ENCODE assay signal across 8 cellular contexts in genomic region chr12:111841750-111842555, GRCh38. TPM values are rescaled to one million over a fixed set of nuclear protein-coding genes. Genes with fewer than 3 reads are reported as not detected.
DNase-seq lines count a peak whose midpoint lies in the region; ATAC-seq and TF ChIP-seq lines count a peak whose summit lies in the region.

Gene MAPKAPK5, plus strand, starts transcription at chr12:111842228. Its CDS starts 506 bp downstream, at chr12:111842734.

- peak within 1 kb of the TSS; percentile 97 to 99 for H3K4me3 ChIP-seq in left lung

- TF ChIP-seq CTCF in CD14-positive monocyte (IDR thresholded peaks at IDR 0.05) (no peak), left lung (IDR thresholded peaks at IDR 0.05) (no peak)

- peaks cover 0 to 22% of the 10 kb centered on the region in 2 donors for H3K36me3 ChIP-seq in left lung

- H3K27ac Mint-ChIP-seq in CD14-positive monocyte: peak within 1 kb of the TSS; percentile 94 to 97 (median 96)
- H3K27ac Mint-ChIP-seq in dendritic cell treated with granulocyte-macrophage colony-stimulating factor and Interleukin-4, amounts not matched to agents 40 ng/mL and 50 ng/mL, for 4 days: peak within 1 kb of the TSS; percentile 94

- peaks cover 39% of the 10 kb centered on the region for H3K4me1 Mint-ChIP-seq in CD14-positive monocyte
- peaks cover 37% of the 10 kb centered on the region for H3K4me1 Mint-ChIP-seq in dendritic cell treated with granulocyte-macrophage colony-stimulating factor and Interleukin-4, amounts not matched to agents 40 ng/mL and 50 ng/mL, for 4 days (ENCODE audit: low read depth)

- peak within 1 kb of the TSS; percentile 93 to 96 for H3K4me3 Mint-ChIP-seq in CD14-positive monocyte
- peak within 1 kb of the TSS; percentile 89 for H3K4me3 Mint-ChIP-seq in dendritic cell treated with granulocyte-macrophage colony-stimulating factor and Interleukin-4, amounts not matched to agents 40 ng/mL and 50 ng/mL, for 4 days

- peak; percentile 87 for ATAC-seq in GM19395 (IDR thresholded peaks at IDR 0.05; ENCODE audit: unreplicated experiment)
- ATAC-seq in HG03558 (IDR thresholded peaks at IDR 0.05; ENCODE audit: extremely low read depth, unreplicated experiment): peak; percentile 69
- peak; percentile 94 for ATAC-seq in left lung

- H3K9me3 Mint-ChIP-seq in CD14-positive monocyte: peaks cover 0 to 1% (median 0%) of the 10 kb centered on the region in 7 donors
- no peaks in the 10 kb centered on the region for H3K9me3 Mint-ChIP-seq in dendritic cell treated with granulocyte-macrophage colony-stimulating factor and Interleukin-4, amounts not matched to agents 40 ng/mL and 50 ng/mL, for 4 days

- H3K27me3 ChIP-seq in left lung: no peaks in the 10 kb centered on the region

- DNase-seq in CD14-positive monocyte (ENCODE audit: low spot score) (peak; percentile 89), NCI-H748 treated with DMSO at 0.1 percent for 48 hours (lab: John Stamatoyannopoulos, UW) (peak; percentile 84), left lung (peak; percentile 93 to 98)
- peak; percentile 97 to 98 for DNase-seq in activated CD4-positive, alpha-beta T cell treated with anti-CD3 and anti-CD28 coated beads, Interleukin-2, amount 50 U/mL, for 24 hours (ENCODE audit: low read depth in 1 of 2, low spot score in 1 of 2)
- peak; percentile 97 for DNase-seq in stimulated activated CD4-positive, alpha-beta T cell treated with anti-CD3 and anti-CD28 coated beads, Interleukin-2, amount 100 ng/mL, for 4 hours (ENCODE audit: low read depth)

- peaks cover 30 to 58% of the 10 kb centered on the region in 2 donors for H3K36me3 Mint-ChIP-seq in CD14-positive monocyte
- peaks cover 63% of the 10 kb centered on the region for H3K36me3 Mint-ChIP-seq in dendritic cell treated with granulocyte-macrophage colony-stimulating factor and Interleukin-4, amounts not matched to agents 40 ng/mL and 50 ng/mL, for 4 days (ENCODE audit: low read depth)

- H3K9me3 ChIP-seq in left lung: no peaks in the 10 kb centered on the region

- intact Hi-C loops in CD14-positive monocyte (cut with micrococcal nuclease) (loop anchor here in 1 of 2 donors (5.0 kb wide), 3 partner anchors 65 to 565 kb away; partner anchors contain the start of genes ERP29, RPL6 and TMEM116), left lung (cut with DNase I) (no loop called here)
- intact Hi-C loops in dendritic cell treated with granulocyte-macrophage colony-stimulating factor and Interleukin-4, amounts not matched to agents 40 ng/mL and 50 ng/mL, for 4 days (cut with micrococcal nuclease): no loop called here

- peak within 1 kb of the TSS; percentile 95 to 97 for H3K27ac ChIP-seq in left lung

- peaks cover 22 to 59% of the 10 kb centered on the region in 2 donors for H3K4me1 ChIP-seq in left lung

- no peaks in the 10 kb centered on the region for H3K27me3 Mint-ChIP-seq in CD14-positive monocyte (ENCODE audit: low read depth in 3 of 3)
- H3K27me3 Mint-ChIP-seq in dendritic cell treated with granulocyte-macrophage colony-stimulating factor and Interleukin-4, amounts not matched to agents 40 ng/mL and 50 ng/mL, for 4 days: no peaks in the 10 kb centered on the region

RNA-seq across cellular contexts. Expression of gene MAPKAPK5, which starts in this region (rescaled TPM):
- polyA plus RNA-seq in CD14-positive monocyte: 10 to 100 TPM; 25.3 to 28.2 TPM
- total RNA-seq in left lung: 10 to 100 TPM; 31.7 to 43.1 TPM

Comparison
In these comparisons a context has a peak if more than half of its experiments do, and no peak if none do; other contexts are left out.
1. Peak in every context shown above with its lines: DNase-seq, ATAC-seq, H3K4me3 ChIP-seq and H3K27ac ChIP-seq.